In the genomic region with DNA sequence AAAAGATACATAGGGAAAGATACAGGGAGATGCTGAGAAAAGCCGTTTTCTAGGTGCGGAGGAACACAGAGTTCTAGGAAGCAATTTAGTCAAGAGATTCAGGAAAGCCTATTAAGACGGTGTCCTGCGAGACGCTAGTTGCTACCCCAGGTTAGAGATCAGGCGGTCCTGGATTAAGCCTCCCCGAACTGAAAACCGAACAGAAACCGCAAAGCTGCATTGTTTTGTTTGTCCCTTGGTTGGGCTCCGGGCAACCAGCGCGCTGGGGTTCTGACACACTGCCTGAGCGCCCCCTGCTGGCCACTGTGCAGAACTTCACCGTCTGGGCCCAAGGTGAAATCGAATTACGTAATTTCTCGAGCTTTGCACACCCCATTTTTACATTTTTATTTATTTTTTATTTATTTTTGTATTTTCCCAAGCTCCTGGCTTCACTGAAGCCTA, we compare ENCODE assay signal across 8 cellular contexts. TPM values are rescaled to one million over a fixed set of nuclear protein-coding genes. Genes with fewer than 3 reads are reported as not detected.
A peak's percentile ranks its signal among the peaks of the same experiment; 100 is the strongest.
DNase-seq lines count a peak whose midpoint lies in the region; ATAC-seq and TF ChIP-seq lines count a peak whose summit lies in the region.

No MANE protein-coding gene starts in this region.

- ATAC-seq in HG02840 (IDR thresholded peaks at IDR 0.05; ENCODE audit: low FRiP score, unreplicated experiment) (peak; percentile 85), left ventricle myocardium superior (peak; percentile 53), psoas muscle (peak; percentile 85 to 91 (median 88))

- H3K9me3 Mint-ChIP-seq in T-helper 1 cell treated with Interleukin-12 subunit alpha and Interleukin-12 subunit beta and Interleukin-4 antibody, amounts not matched to agents 30 μg/mL and 1 μg/mL, for 36 hours, result no peaks in the 10 kb centered on the region

- no peaks in the 10 kb centered on the region for H3K27me3 ChIP-seq in psoas muscle (ENCODE audit: insufficient read depth in 3 of 3, low read length in 2 of 3)

- no peaks in the 10 kb centered on the region for H3K9me3 ChIP-seq in psoas muscle

- intact Hi-C loops in left ventricle myocardium superior (cut with micrococcal nuclease), result loop anchor here (2.0 kb wide), 1 partner anchor 138 kb away; no protein-coding TSS in a partner anchor
- intact Hi-C loops in psoas muscle (cut with DNase I), result loop anchor here (2.0 to 5.0 kb wide), 5 partner anchors 132 to 666 kb away; no protein-coding TSS in a partner anchor

- H3K4me1 Mint-ChIP-seq in T-helper 1 cell treated with Interleukin-12 subunit alpha and Interleukin-12 subunit beta and Interleukin-4 antibody, amounts not matched to agents 30 μg/mL and 1 μg/mL, for 36 hours (ENCODE audit: low read depth), result peaks cover 16% of the 10 kb centered on the region

- WGBS in psoas muscle, 3 donors, result 1% methylated on average over 17 of the region's 17 CpGs
- under 1% methylated on average over 17 of the region's 17 CpGs for whole genome bisulfite sequencing in urinary bladder

- DNase-seq in NCI-H1417 treated with DMSO at 0.1 percent for 48 hours (lab: John Stamatoyannopoulos, UW) (peak; percentile 69), amygdala (lab: John Stamatoyannopoulos, UW) (peak in 54 of 56 donors; percentile 8 to 86 (median 69)), left ventricle myocardium superior (peak; percentile 91), psoas muscle (peak; percentile 90 to 92)

- H3K27me3 Mint-ChIP-seq in T-helper 1 cell treated with Interleukin-12 subunit alpha and Interleukin-12 subunit beta and Interleukin-4 antibody, amounts not matched to agents 30 μg/mL and 1 μg/mL, for 36 hours (ENCODE audit: low read depth), result peaks cover 11% of the 10 kb centered on the region

- H3K36me3 ChIP-seq in psoas muscle (ENCODE audit: insufficient read depth in 1 of 2, low read depth in 1 of 2) (no peaks in the 10 kb centered on the region), urinary bladder (ENCODE audit: insufficient read depth) (no peaks in the 10 kb centered on the region)

- H3K36me3 Mint-ChIP-seq in T-helper 1 cell treated with Interleukin-12 subunit alpha and Interleukin-12 subunit beta and Interleukin-4 antibody, amounts not matched to agents 30 μg/mL and 1 μg/mL, for 36 hours (ENCODE audit: low read depth), result no peaks in the 10 kb centered on the region

- H3K27ac ChIP-seq in psoas muscle (peak overlapping the region; percentile 63), urinary bladder (ENCODE audit: low read depth) (peak overlapping the region; percentile 54)

- H3K4me3 Mint-ChIP-seq in T-helper 1 cell treated with Interleukin-12 subunit alpha and Interleukin-12 subunit beta and Interleukin-4 antibody, amounts not matched to agents 30 μg/mL and 1 μg/mL, for 36 hours, result peak overlapping the region; percentile 75

- peaks cover 12% of the 10 kb centered on the region for H3K4me1 ChIP-seq in psoas muscle
- no peaks in the 10 kb centered on the region for H3K4me1 ChIP-seq in urinary bladder (ENCODE audit: insufficient read depth)

- peak overlapping the region; percentile 73 for H3K27ac Mint-ChIP-seq in T-helper 1 cell treated with Interleukin-12 subunit alpha and Interleukin-12 subunit beta and Interleukin-4 antibody, amounts not matched to agents 30 μg/mL and 1 μg/mL, for 36 hours

- H3K4me3 ChIP-seq in GM12875 (ENCODE audit: low read depth, low read length) (peak overlapping the region; percentile 13), psoas muscle (peak overlapping the region; percentile 56), urinary bladder (ENCODE audit: low read depth, low read length) (peak overlapping the region; percentile 35)

- TF ChIP-seq CTCF in GM12875 (IDR thresholded peaks at IDR 0.05; ENCODE audit: borderline replicate concordance, insufficient read depth, low read depth, low read length) (peak; percentile 87), psoas muscle (IDR thresholded peaks at IDR 0.05) (peak; percentile 99)

RNA-seq across cellular contexts. Expression of gene NDUFB4, which starts 37.3 kb away (rescaled TPM):
- total RNA-seq in left ventricle myocardium superior (645 TPM), psoas muscle (100 to 1,000 TPM; 301 to 379 (median 314) TPM), urinary bladder (58.1 TPM)
- polyA plus RNA-seq in psoas muscle (100 to 1,000 TPM; 297 to 542 (median 382) TPM), urinary bladder (242 TPM)

Comparison
In these comparisons a context has a peak if more than half of its experiments do, and no peak if none do; other contexts are left out.
1. Peak in every context shown above with its lines: DNase-seq, ATAC-seq, H3K4me3 ChIP-seq and H3K27ac ChIP-seq.